10 cellular contexts compared by ENCODE assay signal in genomic region chr3:129624347-129625070, GRCh38. TPM values are rescaled to one million over a fixed set of nuclear protein-coding genes. Genes with fewer than 3 reads are reported as not detected.
DNase-seq lines count a peak whose midpoint lies in the region; ATAC-seq and TF ChIP-seq lines count a peak whose summit lies in the region.
"Had no signal": no experiment of that assay in that cellular context is flagged by ENCODE, and none has a peak within 500 bp of the region (broad histone marks: within the 10 kb centered on the region; RNA-seq: fewer than 3 reads in every experiment).

No MANE protein-coding gene starts in this region.

- TF ChIP-seq EP300 in sigmoid colon (IDR thresholded peaks at IDR 0.05) = no peak

- DNase-seq in GM23248 (peak; percentile 27), SK-MEL-5 (ENCODE audit: low read depth, low spot score) (peak; percentile 26), left ventricle myocardium inferior (peak; percentile 48), sigmoid colon (peak; percentile 74), NCI-H524 treated with DMSO at 0.1 percent for 48 hours (lab: John Stamatoyannopoulos, UW) (no peak), NCI-H446 (lab: John Stamatoyannopoulos, UW) (no peak), cerebellum (ENCODE audit: low spot score) (no peak)

- in situ Hi-C loops in GM23248 (cut with MboI) (loop anchor here (25.0 kb wide), 1 partner anchor 463 kb away; the partner anchor contains the start of gene ALG1L2), SK-MEL-5 (cut with HindIII; ENCODE audit: low pct_unique_long_range_greater_than_20kb, low sequenced_read_pairs) (no loop called here)

- H3K4me3 ChIP-seq in GM23248 (no peak overlapping the region), left ventricle myocardium inferior (no peak overlapping the region), sigmoid colon (no peak overlapping the region)
- H3K4me3 ChIP-seq: cardiac muscle cell had no signal

- H3K4me1 ChIP-seq in GM23248 (ENCODE audit: insufficient read depth) = peaks cover 27% of the 10 kb centered on the region
- peaks cover 91% of the 10 kb centered on the region for H3K4me1 ChIP-seq in left ventricle myocardium inferior
- peaks cover 0 to 50% (median 43%) of the 10 kb centered on the region in 4 donors for H3K4me1 ChIP-seq in sigmoid colon

- no peak for ATAC-seq in HG02885 (IDR thresholded peaks at IDR 0.05; ENCODE audit: poor library complexity, unreplicated experiment)
- ATAC-seq: naive thymus-derived CD8-positive, alpha-beta T cell had no signal

- H4K20me1 ChIP-seq in GM23248 (ENCODE audit: insufficient read depth) = no peaks in the 10 kb centered on the region

- H3K9ac ChIP-seq in GM23248 = no peak overlapping the region

- intact Hi-C loops in left ventricle myocardium inferior (cut with micrococcal nuclease) = no loop called here
- intact Hi-C loops in sigmoid colon (cut with DNase I) = loop anchor here (10.0 kb wide), 1 partner anchor 380 kb away; no protein-coding TSS in a partner anchor

- 86 to 87% methylated on average over 11 of the region's 11 CpGs for WGBS in GM23248 (ENCODE audit: low coverage in 1 of 2, low lambda C conversion rate in 2 of 2, missing lambda C conversion rate in 2 of 2), 2 experiments
- whole genome bisulfite sequencing in sigmoid colon, 2 donors = 85 to 86% methylated on average over 11 of the region's 11 CpGs

- H3K36me3 ChIP-seq in GM23248 (ENCODE audit: low read depth) (no peaks in the 10 kb centered on the region), left ventricle myocardium inferior (no peaks in the 10 kb centered on the region), sigmoid colon (no peaks in the 10 kb centered on the region)
- H3K36me3 ChIP-seq: cardiac muscle cell had no signal

- H3K27me3 ChIP-seq in GM23248 (replicated peaks; ENCODE audit: insufficient read depth) (no peaks in the 10 kb centered on the region), left ventricle myocardium inferior (ENCODE audit: low read depth) (no peaks in the 10 kb centered on the region), sigmoid colon (no peaks in the 10 kb centered on the region)
- H3K27me3 ChIP-seq: cardiac muscle cell had no signal

- TF ChIP-seq POLR2A in sigmoid colon (IDR thresholded peaks at IDR 0.05) = no peak

- H3F3A ChIP-seq in GM23248 (ENCODE audit: insufficient read depth) = peaks cover 22% of the 10 kb centered on the region

- H3K9me3 ChIP-seq in GM23248 (ENCODE audit: low read depth) = no peaks in the 10 kb centered on the region
- H3K9me3 ChIP-seq in left ventricle myocardium inferior (replicated peaks) = no peaks in the 10 kb centered on the region
- H3K9me3 ChIP-seq in sigmoid colon = no peaks in the 10 kb centered on the region

- no peak overlapping the region for H3K4me2 ChIP-seq in GM23248 (ENCODE audit: unreplicated experiment)

- H3K27ac ChIP-seq in GM23248 = no peak overlapping the region
- peak overlapping the region; percentile 99 for H3K27ac ChIP-seq in left ventricle myocardium inferior (replicated peaks)
- peak overlapping the region; percentile 95 to 99 (median 96) for H3K27ac ChIP-seq in sigmoid colon
- H3K27ac ChIP-seq: cardiac muscle cell had no signal

- TF ChIP-seq CTCF in left ventricle myocardium inferior (IDR thresholded peaks at IDR 0.05; ENCODE audit: borderline replicate concordance) (no peak), sigmoid colon (IDR thresholded peaks at IDR 0.05) (no peak)

- H3K79me2 ChIP-seq in GM23248 (ENCODE audit: insufficient read depth) = no peaks in the 10 kb centered on the region

- H2AFZ ChIP-seq in GM23248 = no peak overlapping the region

- no peaks in the 10 kb centered on the region for H3K9me2 ChIP-seq in GM23248 (ENCODE audit: insufficient read depth)

RNA-seq across cellular contexts. Expression of gene PLXND1, which starts 18.0 kb away (rescaled TPM):
- 67.2 and 83.0 TPM in 2 replicates for total RNA-seq in GM23248 (2014; rRNA removed; shearing (Covaris generic))
- polyA plus RNA-seq in GM23248 (2016; fragmentation: Nextera tagmentation; extraction: Ambion mirVana) (35.7 and 37.4 TPM in 2 replicates), sigmoid colon (10 to 100 TPM in 2 of 3 donors, 1 to 10 TPM in 1; 9.6 to 42.0 (median 15.7) TPM)
- total RNA-seq in SK-MEL-5 (2014; rRNA removed; shearing (Covaris generic)) = 17.6 and 21.8 TPM in 2 replicates
- polyA plus RNA-seq in SK-MEL-5 (2015; cell fraction: cytosol; rRNA removed) = 35.7 and 43.2 TPM in 2 replicates
- polyA plus RNA-seq in SK-MEL-5 (2015; cell fraction: nucleus; rRNA removed) = 63.1 and 64.5 TPM in 2 replicates
- total RNA-seq in left ventricle myocardium inferior (45.5 TPM), sigmoid colon (10 to 100 TPM; 36.9 to 77.0 (median 61.8) TPM), cerebellum (47.4 TPM)

Comparison
In these comparisons a context has a peak if more than half of its experiments do, and no peak if none do; other contexts are left out.
1. DNase-seq: peak in GM23248 (single experiment), SK-MEL-5 (single experiment), left ventricle myocardium inferior (single experiment) and sigmoid colon (single experiment); none in NCI-H524 treated with DMSO at 0.1 percent for 48 hours (single experiment), NCI-H446 (0 of 2) and cerebellum (single experiment).